ENCODE assay signal across 2 cellular contexts in the genomic region with DNA sequence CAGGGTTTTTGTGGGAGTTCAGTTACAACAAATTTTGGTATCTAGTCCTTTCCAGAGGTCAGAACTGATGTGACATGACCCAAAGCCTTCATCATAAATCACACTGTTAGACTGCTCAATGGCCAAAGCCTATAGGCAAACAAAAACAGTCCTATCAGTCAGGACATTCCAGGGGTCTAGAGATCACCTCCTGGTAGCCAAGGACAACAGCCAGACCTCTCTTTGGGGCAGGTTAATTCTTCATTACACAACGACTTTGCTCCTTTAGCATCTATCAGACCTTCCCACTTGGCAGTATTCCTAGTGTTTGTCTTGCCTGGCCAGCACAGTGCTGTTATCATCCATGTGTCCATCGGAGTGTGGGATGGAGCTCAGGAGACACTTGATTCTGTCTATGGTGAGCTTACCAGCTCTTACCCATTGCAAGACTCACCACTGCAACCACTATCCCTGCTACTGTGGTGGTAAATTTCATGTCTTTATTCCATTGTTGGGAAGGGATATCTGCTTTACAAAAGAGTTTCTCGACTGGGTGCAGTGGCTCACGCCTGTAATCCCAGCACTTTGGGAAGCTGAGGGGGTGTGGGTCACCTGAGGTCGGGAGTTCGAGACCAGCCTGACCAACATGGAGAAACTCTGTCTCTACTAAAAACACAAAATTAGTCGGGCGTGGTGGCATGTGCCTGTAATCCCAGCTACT.
TF ChIP-seq lines count a peak whose summit lies in the region.

No MANE protein-coding gene starts in this region.

TF ChIP-seq in K562, 482 proteins besides CTCF, POLR2A, EP300 and RAD21 (continues in another document):
- TF ChIP-seq, protein P1, sequence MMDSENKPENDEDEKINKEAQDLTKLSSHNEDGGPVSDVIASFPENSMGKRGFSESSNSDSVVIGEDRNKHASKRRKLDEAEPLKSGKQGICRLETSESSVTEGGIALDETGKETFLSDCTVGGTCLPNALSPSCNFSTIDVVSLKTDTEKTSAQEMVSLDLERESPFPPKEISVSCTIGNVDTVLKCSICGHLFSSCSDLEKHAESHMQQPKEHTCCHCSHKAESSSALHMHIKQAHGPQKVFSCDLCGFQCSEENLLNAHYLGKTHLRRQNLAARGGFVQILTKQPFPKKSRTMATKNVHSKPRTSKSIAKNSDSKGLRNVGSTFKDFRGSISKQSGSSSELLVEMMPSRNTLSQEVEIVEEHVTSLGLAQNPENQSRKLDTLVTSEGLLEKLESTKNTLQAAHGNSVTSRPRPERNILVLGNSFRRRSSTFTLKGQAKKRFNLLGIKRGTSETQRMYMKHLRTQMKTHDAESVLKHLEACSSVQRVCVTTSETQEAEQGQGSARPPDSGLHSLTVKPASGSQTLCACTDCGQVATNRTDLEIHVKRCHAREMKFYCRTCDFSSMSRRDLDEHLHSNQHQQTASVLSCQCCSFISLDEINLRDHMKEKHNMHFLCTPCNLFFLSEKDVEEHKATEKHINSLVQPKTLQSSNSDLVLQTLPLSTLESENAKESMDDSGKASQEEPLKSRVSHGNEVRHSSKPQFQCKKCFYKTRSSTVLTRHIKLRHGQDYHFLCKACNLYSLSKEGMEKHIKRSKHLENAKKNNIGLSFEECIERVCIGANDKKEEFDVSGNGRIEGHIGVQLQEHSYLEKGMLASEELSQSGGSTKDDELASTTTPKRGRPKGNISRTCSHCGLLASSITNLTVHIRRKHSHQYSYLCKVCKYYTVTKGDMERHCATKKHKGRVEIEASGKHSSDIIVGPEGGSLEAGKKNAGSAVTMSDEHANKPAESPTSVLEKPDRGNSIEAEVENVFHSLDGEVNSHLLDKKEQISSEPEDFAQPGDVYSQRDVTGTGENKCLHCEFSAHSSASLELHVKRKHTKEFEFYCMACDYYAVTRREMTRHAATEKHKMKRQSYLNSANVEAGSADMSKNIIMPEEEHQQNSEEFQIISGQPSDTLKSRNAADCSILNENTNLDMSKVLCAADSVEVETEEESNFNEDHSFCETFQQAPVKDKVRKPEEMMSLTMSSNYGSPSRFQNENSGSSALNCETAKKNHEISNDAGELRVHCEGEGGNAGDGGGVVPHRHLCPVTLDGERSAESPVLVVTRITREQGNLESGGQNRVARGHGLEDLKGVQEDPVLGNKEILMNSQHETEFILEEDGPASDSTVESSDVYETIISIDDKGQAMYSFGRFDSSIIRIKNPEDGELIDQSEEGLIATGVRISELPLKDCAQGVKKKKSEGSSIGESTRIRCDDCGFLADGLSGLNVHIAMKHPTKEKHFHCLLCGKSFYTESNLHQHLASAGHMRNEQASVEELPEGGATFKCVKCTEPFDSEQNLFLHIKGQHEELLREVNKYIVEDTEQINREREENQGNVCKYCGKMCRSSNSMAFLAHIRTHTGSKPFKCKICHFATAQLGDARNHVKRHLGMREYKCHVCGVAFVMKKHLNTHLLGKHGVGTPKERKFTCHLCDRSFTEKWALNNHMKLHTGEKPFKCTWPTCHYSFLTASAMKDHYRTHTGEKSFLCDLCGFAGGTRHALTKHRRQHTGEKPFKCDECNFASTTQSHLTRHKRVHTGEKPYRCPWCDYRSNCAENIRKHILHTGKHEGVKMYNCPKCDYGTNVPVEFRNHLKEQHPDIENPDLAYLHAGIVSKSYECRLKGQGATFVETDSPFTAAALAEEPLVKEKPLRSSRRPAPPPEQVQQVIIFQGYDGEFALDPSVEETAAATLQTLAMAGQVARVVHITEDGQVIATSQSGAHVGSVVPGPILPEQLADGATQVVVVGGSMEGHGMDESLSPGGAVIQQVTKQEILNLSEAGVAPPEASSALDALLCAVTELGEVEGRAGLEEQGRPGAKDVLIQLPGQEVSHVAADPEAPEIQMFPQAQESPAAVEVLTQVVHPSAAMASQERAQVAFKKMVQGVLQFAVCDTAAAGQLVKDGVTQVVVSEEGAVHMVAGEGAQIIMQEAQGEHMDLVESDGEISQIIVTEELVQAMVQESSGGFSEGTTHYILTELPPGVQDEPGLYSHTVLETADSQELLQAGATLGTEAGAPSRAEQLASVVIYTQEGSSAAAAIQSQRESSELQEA (IDR thresholded peaks at IDR 0.05; ENCODE audit: low read depth): no peak
- TF ChIP-seq PCBP2 (IDR thresholded peaks at IDR 0.05; ENCODE audit: low read depth, low read length, poor library complexity, severe bottlenecking) (no peak), HDGF (IDR thresholded peaks at IDR 0.05) (no peak), MEIS2 (IDR thresholded peaks at IDR 0.05; ENCODE audit: partially characterized antibody) (peak; percentile 74), GTF2A2 (tag; IDR thresholded peaks at IDR 0.05) (no peak), ZNF584 (CRISPR knock-in tag; IDR thresholded peaks at IDR 0.05; ENCODE audit: low read depth) (no peak), ZNF76 (CRISPR knock-in tag; IDR thresholded peaks at IDR 0.05; ENCODE audit: borderline replicate concordance) (no peak), EGR1 (conservative IDR thresholded peaks at IDR 0.05) (no peak), HNRNPUL1 (IDR thresholded peaks at IDR 0.05; ENCODE audit: low read length) (no peak)
- TF ChIP-seq, protein P2, sequence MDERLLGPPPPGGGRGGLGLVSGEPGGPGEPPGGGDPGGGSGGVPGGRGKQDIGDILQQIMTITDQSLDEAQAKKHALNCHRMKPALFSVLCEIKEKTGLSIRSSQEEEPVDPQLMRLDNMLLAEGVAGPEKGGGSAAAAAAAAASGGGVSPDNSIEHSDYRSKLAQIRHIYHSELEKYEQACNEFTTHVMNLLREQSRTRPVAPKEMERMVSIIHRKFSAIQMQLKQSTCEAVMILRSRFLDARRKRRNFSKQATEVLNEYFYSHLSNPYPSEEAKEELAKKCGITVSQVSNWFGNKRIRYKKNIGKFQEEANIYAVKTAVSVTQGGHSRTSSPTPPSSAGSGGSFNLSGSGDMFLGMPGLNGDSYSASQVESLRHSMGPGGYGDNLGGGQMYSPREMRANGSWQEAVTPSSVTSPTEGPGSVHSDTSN (CRISPR knock-in tag; IDR thresholded peaks at IDR 0.05; ENCODE audit: low read depth): no peak
- TF ChIP-seq, protein P2 (tag; conservative IDR thresholded peaks at IDR 0.05; ENCODE audit: low read depth): peak; percentile 58; the same call in 1 of the 2 replicates
- TF ChIP-seq, protein P3, sequence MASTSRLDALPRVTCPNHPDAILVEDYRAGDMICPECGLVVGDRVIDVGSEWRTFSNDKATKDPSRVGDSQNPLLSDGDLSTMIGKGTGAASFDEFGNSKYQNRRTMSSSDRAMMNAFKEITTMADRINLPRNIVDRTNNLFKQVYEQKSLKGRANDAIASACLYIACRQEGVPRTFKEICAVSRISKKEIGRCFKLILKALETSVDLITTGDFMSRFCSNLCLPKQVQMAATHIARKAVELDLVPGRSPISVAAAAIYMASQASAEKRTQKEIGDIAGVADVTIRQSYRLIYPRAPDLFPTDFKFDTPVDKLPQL (IDR thresholded peaks at IDR 0.05; ENCODE audit: extremely low read depth, insufficient read length): no peak

TF ChIP-seq in liver, 16 proteins besides CTCF, POLR2A, EP300 and RAD21 (continued from another document):
- TF ChIP-seq, protein P4, sequence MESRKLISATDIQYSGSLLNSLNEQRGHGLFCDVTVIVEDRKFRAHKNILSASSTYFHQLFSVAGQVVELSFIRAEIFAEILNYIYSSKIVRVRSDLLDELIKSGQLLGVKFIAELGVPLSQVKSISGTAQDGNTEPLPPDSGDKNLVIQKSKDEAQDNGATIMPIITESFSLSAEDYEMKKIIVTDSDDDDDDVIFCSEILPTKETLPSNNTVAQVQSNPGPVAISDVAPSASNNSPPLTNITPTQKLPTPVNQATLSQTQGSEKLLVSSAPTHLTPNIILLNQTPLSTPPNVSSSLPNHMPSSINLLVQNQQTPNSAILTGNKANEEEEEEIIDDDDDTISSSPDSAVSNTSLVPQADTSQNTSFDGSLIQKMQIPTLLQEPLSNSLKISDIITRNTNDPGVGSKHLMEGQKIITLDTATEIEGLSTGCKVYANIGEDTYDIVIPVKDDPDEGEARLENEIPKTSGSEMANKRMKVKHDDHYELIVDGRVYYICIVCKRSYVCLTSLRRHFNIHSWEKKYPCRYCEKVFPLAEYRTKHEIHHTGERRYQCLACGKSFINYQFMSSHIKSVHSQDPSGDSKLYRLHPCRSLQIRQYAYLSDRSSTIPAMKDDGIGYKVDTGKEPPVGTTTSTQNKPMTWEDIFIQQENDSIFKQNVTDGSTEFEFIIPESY (IDR thresholded peaks at IDR 0.05): peak; percentile 76
- TF ChIP-seq, protein P5, sequence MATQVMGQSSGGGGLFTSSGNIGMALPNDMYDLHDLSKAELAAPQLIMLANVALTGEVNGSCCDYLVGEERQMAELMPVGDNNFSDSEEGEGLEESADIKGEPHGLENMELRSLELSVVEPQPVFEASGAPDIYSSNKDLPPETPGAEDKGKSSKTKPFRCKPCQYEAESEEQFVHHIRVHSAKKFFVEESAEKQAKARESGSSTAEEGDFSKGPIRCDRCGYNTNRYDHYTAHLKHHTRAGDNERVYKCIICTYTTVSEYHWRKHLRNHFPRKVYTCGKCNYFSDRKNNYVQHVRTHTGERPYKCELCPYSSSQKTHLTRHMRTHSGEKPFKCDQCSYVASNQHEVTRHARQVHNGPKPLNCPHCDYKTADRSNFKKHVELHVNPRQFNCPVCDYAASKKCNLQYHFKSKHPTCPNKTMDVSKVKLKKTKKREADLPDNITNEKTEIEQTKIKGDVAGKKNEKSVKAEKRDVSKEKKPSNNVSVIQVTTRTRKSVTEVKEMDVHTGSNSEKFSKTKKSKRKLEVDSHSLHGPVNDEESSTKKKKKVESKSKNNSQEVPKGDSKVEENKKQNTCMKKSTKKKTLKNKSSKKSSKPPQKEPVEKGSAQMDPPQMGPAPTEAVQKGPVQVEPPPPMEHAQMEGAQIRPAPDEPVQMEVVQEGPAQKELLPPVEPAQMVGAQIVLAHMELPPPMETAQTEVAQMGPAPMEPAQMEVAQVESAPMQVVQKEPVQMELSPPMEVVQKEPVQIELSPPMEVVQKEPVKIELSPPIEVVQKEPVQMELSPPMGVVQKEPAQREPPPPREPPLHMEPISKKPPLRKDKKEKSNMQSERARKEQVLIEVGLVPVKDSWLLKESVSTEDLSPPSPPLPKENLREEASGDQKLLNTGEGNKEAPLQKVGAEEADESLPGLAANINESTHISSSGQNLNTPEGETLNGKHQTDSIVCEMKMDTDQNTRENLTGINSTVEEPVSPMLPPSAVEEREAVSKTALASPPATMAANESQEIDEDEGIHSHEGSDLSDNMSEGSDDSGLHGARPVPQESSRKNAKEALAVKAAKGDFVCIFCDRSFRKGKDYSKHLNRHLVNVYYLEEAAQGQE (IDR thresholded peaks at IDR 0.05): peak; percentile 40
- TF ChIP-seq HNF4A (conservative IDR thresholded peaks at IDR 0.05) (peak; percentile 73 to 94), SP1 (IDR thresholded peaks at IDR 0.05) (peak; percentile 55)
